ENCODE assay signal across 8 cellular contexts in the genomic region with DNA sequence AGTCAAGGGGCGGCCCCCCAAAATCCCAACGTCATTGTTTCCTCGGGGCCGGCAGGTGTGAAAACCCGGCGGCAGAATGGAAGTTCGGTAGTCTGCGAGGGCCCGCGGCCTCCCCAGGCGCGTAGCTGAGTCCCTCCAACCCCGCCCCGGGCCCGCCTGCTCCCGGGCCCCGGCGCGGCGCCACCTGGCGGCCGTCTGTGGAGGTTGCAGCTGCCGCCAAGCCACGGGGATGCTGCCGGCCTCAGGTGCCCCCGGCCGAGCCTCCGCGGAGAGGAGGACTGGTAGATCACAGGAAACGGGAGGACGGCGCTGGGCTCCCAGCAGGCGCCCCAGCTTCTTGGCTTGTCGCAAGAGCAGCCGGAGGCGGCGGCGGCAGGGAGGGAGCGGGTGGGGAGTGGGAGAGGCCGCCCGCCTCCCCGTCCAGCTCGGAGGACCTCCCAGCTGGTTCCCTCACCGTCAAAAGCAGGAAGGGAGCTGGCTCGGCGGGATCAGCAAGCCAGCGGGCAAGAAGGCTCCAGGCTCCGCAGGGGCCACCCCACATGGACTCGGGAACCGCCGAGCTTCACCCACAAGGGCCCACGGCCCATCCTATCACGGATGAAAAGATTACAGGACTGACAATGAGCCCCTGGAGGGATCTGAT.
DNase-seq lines count a peak whose midpoint lies in the region; ATAC-seq, FAIRE-seq and TF ChIP-seq lines count a peak whose summit lies in the region.
"Not testable (repeated sequence)": the region's sequence is repeated elsewhere in the genome, so short reads cannot be mapped to it uniquely, and the experiment has no call there.

No MANE protein-coding gene starts in this region.

- FAIRE-seq in GM18507 (lab: Jason Lieb, UNC): peak; percentile 31

- not testable (repeated sequence) for H3K4me2 ChIP-seq in smooth muscle cell

- DNase-seq in GM18507 (ENCODE audit: extremely low spot score, insufficient read length, low read depth); smooth muscle cell (lab: John Stamatoyannopoulos, UW; ENCODE audit: unreplicated experiment): not testable (repeated sequence)
- DNase-seq in NCI-H1092 treated with DMSO at 0.1 percent for 48 hours (lab: John Stamatoyannopoulos, UW) (peak; percentile 16), body of pancreas (peak; percentile 40 to 76 (median 67)), immature natural killer cell (peak; percentile 50 to 75 (median 56)), aorta (peak in 1 of 2 donors; percentile 84)
- DNase-seq in activated CD4-positive, alpha-beta T cell treated with anti-CD3 and anti-CD28 coated beads for 1 hour: peak; percentile 47

- not testable (repeated sequence) for H3K27me3 ChIP-seq in body of pancreas; smooth muscle cell (ENCODE audit: low read depth); aorta (ENCODE audit: control insufficient read depth in 1 of 2, insufficient read depth in 2 of 2, low read length in 1 of 2)

- not testable (repeated sequence) for H3K4me1 ChIP-seq in body of pancreas; smooth muscle cell (ENCODE audit: low read depth); aorta (ENCODE audit: control insufficient read depth in 1 of 2, insufficient read depth in 2 of 2, low read length in 2 of 2)

- not testable (repeated sequence) for H3K4me1 Mint-ChIP-seq in immature natural killer cell

- not testable (repeated sequence) for H3K27me3 Mint-ChIP-seq in immature natural killer cell (ENCODE audit: low read depth in 3 of 3)

- not testable (repeated sequence) for H3K9me3 ChIP-seq in body of pancreas; smooth muscle cell (replicated peaks; ENCODE audit: low read depth); aorta (ENCODE audit: control insufficient read depth, low read length)

- not testable (repeated sequence) for TF ChIP-seq POLR2A in body of pancreas (IDR thresholded peaks at IDR 0.05)

- no CpG with 5 or more reads among the region's 53 CpGs for WGBS in body of pancreas, 2 donors
- 41% methylated on average over 16 of the region's 53 CpGs for WGBS in smooth muscle cell (ENCODE audit: low lambda C conversion rate)
- 0 to 7% methylated on average over 1 to 31 of the region's 53 CpGs for WGBS in aorta, 2 donors

- not testable (repeated sequence) for H3K4me3 ChIP-seq in body of pancreas; smooth muscle cell; aorta (ENCODE audit: low read length in 2 of 2)

- H3K36me3 Mint-ChIP-seq in immature natural killer cell: not testable (repeated sequence)

- intact Hi-C loops in body of pancreas (cut with DNase I); aorta (cut with DNase I): not testable (repeated sequence)

- not testable (repeated sequence) for H3K4me3 Mint-ChIP-seq in immature natural killer cell

- H4K20me1 ChIP-seq in smooth muscle cell (ENCODE audit: low read depth): not testable (repeated sequence)

- not testable (repeated sequence) for H3K27ac Mint-ChIP-seq in immature natural killer cell

- not testable (repeated sequence) for H3K9ac ChIP-seq in smooth muscle cell (ENCODE audit: low read depth)

- not testable (repeated sequence) for H2AFZ ChIP-seq in smooth muscle cell (ENCODE audit: low read depth)

- peak; percentile 92 for ATAC-seq in HG02678 (IDR thresholded peaks at IDR 0.05; ENCODE audit: unreplicated experiment)
- peak; percentile 92 for ATAC-seq in body of pancreas
- ATAC-seq in aorta (ENCODE audit: low FRiP score): peak; percentile 96

- not testable (repeated sequence) for H3K79me2 ChIP-seq in smooth muscle cell (ENCODE audit: low read depth)

- not testable (repeated sequence) for H3F3A ChIP-seq in smooth muscle cell (ENCODE audit: low read depth)

- H3K36me3 ChIP-seq in body of pancreas (replicated peaks in 1 of 2; ENCODE audit: insufficient read depth in 1 of 2, low read depth in 2 of 2); smooth muscle cell (ENCODE audit: low read depth); aorta (ENCODE audit: control insufficient read depth in 1 of 2, insufficient read depth in 2 of 2, low read length in 1 of 2): not testable (repeated sequence)

- not testable (repeated sequence) for H3K27ac ChIP-seq in body of pancreas; smooth muscle cell (ENCODE audit: low read depth); aorta (ENCODE audit: low read depth in 1 of 2, low read length in 2 of 2)

- not testable (repeated sequence) for H3K9me3 Mint-ChIP-seq in immature natural killer cell

- peak in 6 of 7 experiments; percentile 27 to 81 (median 40) for TF ChIP-seq CTCF in body of pancreas (IDR thresholded peaks at IDR 0.05)
- peak; percentile 40 for TF ChIP-seq CTCF in smooth muscle cell (IDR thresholded peaks at IDR 0.05; ENCODE audit: borderline replicate concordance, insufficient read depth, poor library complexity, severe bottlenecking)
